ENCODE assay signal across 9 cellular contexts in the genomic region with DNA sequence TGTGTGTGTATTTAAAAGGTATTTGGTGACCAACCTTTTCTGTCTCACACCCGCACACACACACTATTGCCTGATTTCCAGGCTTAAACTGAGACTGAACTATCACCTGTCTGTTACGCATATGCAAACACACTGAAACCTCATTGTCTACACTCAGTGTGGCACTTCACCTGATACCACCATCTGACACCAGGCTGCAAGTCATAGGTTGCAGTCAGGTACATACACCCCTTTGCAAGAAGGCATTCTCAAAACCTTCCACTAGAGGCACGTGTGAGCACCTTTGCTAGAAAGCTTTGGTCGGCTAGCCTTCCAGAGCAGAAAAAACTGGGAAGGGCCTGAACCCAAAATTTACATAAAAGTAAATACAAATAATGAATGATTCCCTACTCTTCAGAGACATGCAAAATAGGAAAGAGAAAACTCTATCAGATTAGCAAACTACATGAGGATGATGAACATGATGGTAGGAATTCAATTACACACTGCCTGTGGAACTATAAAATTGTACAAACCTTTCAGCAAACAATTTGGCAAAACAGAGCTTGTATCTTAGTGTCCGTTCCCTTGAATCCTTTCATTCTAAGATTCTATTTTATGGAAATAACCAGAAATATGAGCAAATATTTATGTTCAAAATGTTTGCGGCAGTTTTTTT. TPM values are rescaled to one million over a fixed set of nuclear protein-coding genes. Genes with fewer than 3 reads are reported as not detected.
DNase-seq lines count a peak whose midpoint lies in the region; ATAC-seq and TF ChIP-seq lines count a peak whose summit lies in the region.
"Had no signal": no experiment of that assay in that cellular context is flagged by ENCODE, and none has a peak within 500 bp of the region (broad histone marks: within the 10 kb centered on the region; RNA-seq: fewer than 3 reads in every experiment).

No MANE protein-coding gene starts in this region.

- dilution Hi-C loops in mammary epithelial cell (cut with HindIII; ENCODE audit: low sequenced_read_pairs): no loop called here

- H3K27ac ChIP-seq in CD8-positive, alpha-beta memory T cell (ENCODE audit: low read depth, low read length): no peak overlapping the region
- H3K27ac ChIP-seq in KMS-11 (no peak overlapping the region), OCI-LY3 (ENCODE audit: low read length) (no peak overlapping the region), mammary epithelial cell (ENCODE audit: insufficient read depth, low read depth, low read length) (no peak overlapping the region), vagina (no peak overlapping the region)

- H2AFZ ChIP-seq in KMS-11 (ENCODE audit: low read depth): no peak overlapping the region
- no peak overlapping the region for H2AFZ ChIP-seq in OCI-LY3 (ENCODE audit: low read depth, low read length)
- no peak overlapping the region for H2AFZ ChIP-seq in mammary epithelial cell (ENCODE audit: low read depth, low read length)

- POLR2A ChIA-PET in CD8-positive, alpha-beta memory T cell (lab: Charles Lee): no interaction called here

- no peaks in the 10 kb centered on the region for H3K36me3 ChIP-seq in CD8-positive, alpha-beta memory T cell (ENCODE audit: insufficient read depth, low read length)
- no peaks in the 10 kb centered on the region for H3K36me3 ChIP-seq in KMS-11 (ENCODE audit: insufficient read depth)
- H3K36me3 ChIP-seq in OCI-LY3 (replicated peaks; ENCODE audit: low read depth, low read length): no peaks in the 10 kb centered on the region
- no peaks in the 10 kb centered on the region for H3K36me3 ChIP-seq in mammary epithelial cell (ENCODE audit: insufficient read depth, low read length)
- H3K36me3 ChIP-seq in vagina: no peaks in the 10 kb centered on the region

- no peak overlapping the region for H3K4me3 ChIP-seq in CD8-positive, alpha-beta memory T cell (ENCODE audit: low read length)
- no peak overlapping the region for H3K4me3 ChIP-seq in KMS-11 (IDR thresholded peaks at IDR 0.05; ENCODE audit: insufficient read depth, low read depth, low read length)
- H3K4me3 ChIP-seq in OCI-LY3 (ENCODE audit: low read length): no peak overlapping the region
- H3K4me3 ChIP-seq in mammary epithelial cell (replicated peaks in 1 of 3; ENCODE audit: insufficient read depth in 1 of 3, low read depth in 2 of 3, low read length in 3 of 3): no peak overlapping the region
- no peak overlapping the region for H3K4me3 ChIP-seq in vagina

- H3K79me2 ChIP-seq in KMS-11 (ENCODE audit: insufficient read depth, low read depth): no peaks in the 10 kb centered on the region
- H3K79me2 ChIP-seq in OCI-LY3 (ENCODE audit: low read length): no peaks in the 10 kb centered on the region
- no peaks in the 10 kb centered on the region for H3K79me2 ChIP-seq in mammary epithelial cell (ENCODE audit: insufficient read depth, low read length)

- H3K27ac Mint-ChIP-seq in CD8-positive, alpha-beta memory T cell: peak overlapping the region in 1 of 8 donors; percentile 28
- H3K27ac Mint-ChIP-seq: T-helper 1 cell treated with Interleukin-12 subunit alpha and Interleukin-12 subunit beta and Interleukin-4 antibody, amounts not matched to agents 30 μg/mL and 1 μg/mL, for 36 hours had no signal

- WGBS in mammary epithelial cell (ENCODE audit: low coverage, missing lambda C conversion rate): 46% methylated on average over 6 of the region's 6 CpGs

- peaks cover 56% of the 10 kb centered on the region for H3K27me3 ChIP-seq in CD8-positive, alpha-beta memory T cell (ENCODE audit: insufficient read depth, low read length, poor library complexity, severe bottlenecking)
- peaks cover 27% of the 10 kb centered on the region for H3K27me3 ChIP-seq in KMS-11 (ENCODE audit: insufficient read depth, low read depth)
- H3K27me3 ChIP-seq in OCI-LY3 (ENCODE audit: low read depth, low read length): 0 out of 2 replicates have a peak, but pooled peaks cover 6% of the 10 kb centered on the region
- H3K27me3 ChIP-seq in mammary epithelial cell (ENCODE audit: insufficient read depth, low read length): peaks cover 3% of the 10 kb centered on the region
- peaks cover 5% of the 10 kb centered on the region for H3K27me3 ChIP-seq in vagina

- intact Hi-C loops in mammary epithelial cell (cut with micrococcal nuclease): loop anchor here (1.0 to 2.0 kb wide), 4 partner anchors 44 to 534 kb away; partner anchors contain the start of gene BTF3
- intact Hi-C loops in left colon (cut with DNase I, micrococcal nuclease): loop anchor here in 1 of 2 donors (5.0 kb wide), 1 partner anchor 157 kb away; no protein-coding TSS in a partner anchor
- intact Hi-C loops in vagina (cut with DNase I): loop anchor here (5.0 kb wide), 1 partner anchor 247 kb away; no protein-coding TSS in a partner anchor

- no peak overlapping the region for H3K4me2 ChIP-seq in KMS-11
- H3K4me2 ChIP-seq in OCI-LY3 (ENCODE audit: low read length): no peak overlapping the region
- no peak overlapping the region for H3K4me2 ChIP-seq in mammary epithelial cell (ENCODE audit: insufficient read depth, low read depth, low read length)

- DNase-seq in CD8-positive, alpha-beta memory T cell: peak in 3 of 5 donors; percentile 30 to 58 (median 36)
- peak; percentile 69 for DNase-seq in mammary epithelial cell
- DNase-seq in left colon: peak; percentile 34 to 46
- DNase-seq in vagina (ENCODE audit: extremely low spot score in 2 of 2): no peak

- ATAC-seq in GM18861 (IDR thresholded peaks at IDR 0.05; ENCODE audit: unreplicated experiment): peak; percentile 71
- peak; percentile 80 for ATAC-seq in left colon
- ATAC-seq in HG02970 (IDR thresholded peaks at IDR 0.05; ENCODE audit: low FRiP score, unreplicated experiment): no peak

- peaks cover 4% of the 10 kb centered on the region for H3K4me1 ChIP-seq in CD8-positive, alpha-beta memory T cell (ENCODE audit: insufficient read depth, low read length)
- peaks cover 21% of the 10 kb centered on the region for H3K4me1 ChIP-seq in KMS-11 (ENCODE audit: low read depth, poor library complexity, severe bottlenecking)
- H3K4me1 ChIP-seq in OCI-LY3 (ENCODE audit: low read length): no peaks in the 10 kb centered on the region
- peaks cover 12% of the 10 kb centered on the region for H3K4me1 ChIP-seq in mammary epithelial cell (ENCODE audit: insufficient read depth, low read length)
- H3K4me1 ChIP-seq in vagina: peaks cover 11% of the 10 kb centered on the region

- in situ Hi-C loops in mammary epithelial cell (cut with MboI; ENCODE audit: low sequenced_read_pairs in 2 of 2): no loop called here

- peaks cover 3% of the 10 kb centered on the region for H3K9me3 ChIP-seq in CD8-positive, alpha-beta memory T cell (ENCODE audit: low read length)
- no peaks in the 10 kb centered on the region for H3K9me3 ChIP-seq in OCI-LY3 (ENCODE audit: insufficient read depth, low read length)
- H3K9me3 ChIP-seq in mammary epithelial cell (replicated peaks; ENCODE audit: insufficient read depth, low read length): no peaks in the 10 kb centered on the region
- no peaks in the 10 kb centered on the region for H3K9me3 ChIP-seq in vagina

- H3K4me1 Mint-ChIP-seq in CD8-positive, alpha-beta memory T cell: peaks cover 5 to 8% (median 7%) of the 10 kb centered on the region in 3 donors

- peaks cover 8 to 13% (median 12%) of the 10 kb centered on the region in 5 donors for H3K9me3 Mint-ChIP-seq in CD8-positive, alpha-beta memory T cell
- H3K9me3 Mint-ChIP-seq: T-helper 1 cell treated with Interleukin-12 subunit alpha and Interleukin-12 subunit beta and Interleukin-4 antibody, amounts not matched to agents 30 μg/mL and 1 μg/mL, for 36 hours had no signal

- no TSS peak for BruUV-seq in mammary epithelial cell (replicated peaks; lab: Mats Ljungman, UMichigan)

- H4K20me1 ChIP-seq in KMS-11 (ENCODE audit: insufficient read depth) (no peaks in the 10 kb centered on the region), OCI-LY3 (ENCODE audit: insufficient read depth, low read length) (no peaks in the 10 kb centered on the region), mammary epithelial cell (ENCODE audit: insufficient read depth, low read length) (no peaks in the 10 kb centered on the region)

- peak overlapping the region in 1 of 7 donors; percentile 22 for H3K4me3 Mint-ChIP-seq in CD8-positive, alpha-beta memory T cell
- H3K4me3 Mint-ChIP-seq: T-helper 1 cell treated with Interleukin-12 subunit alpha and Interleukin-12 subunit beta and Interleukin-4 antibody, amounts not matched to agents 30 μg/mL and 1 μg/mL, for 36 hours had no signal

- TF ChIP-seq CTCF in KMS-11 (conservative IDR thresholded peaks at IDR 0.05; ENCODE audit: low read depth, low read length) (peak; percentile 93), OCI-LY3 (IDR thresholded peaks at IDR 0.05; ENCODE audit: low read depth, low read length) (peak; percentile 57), mammary epithelial cell (conservative IDR thresholded peaks at IDR 0.05 in 1 of 2, IDR thresholded peaks at IDR 0.05 in 1 of 2; ENCODE audit: extremely low read depth in 1 of 2, insufficient read depth in 1 of 2, low read depth in 1 of 2, low read length in 2 of 2) (peak; percentile 92 to 98), vagina (IDR thresholded peaks at IDR 0.05) (peak in 2 of 3 experiments; percentile 18 to 50)

- no peak overlapping the region for H3K9ac ChIP-seq in KMS-11
- H3K9ac ChIP-seq in OCI-LY3 (ENCODE audit: low read length): no peak overlapping the region
- no peak overlapping the region for H3K9ac ChIP-seq in mammary epithelial cell (ENCODE audit: insufficient read depth, low read length)

- peaks cover 64 to 80% of the 10 kb centered on the region in 2 donors for H3K27me3 Mint-ChIP-seq in CD8-positive, alpha-beta memory T cell

- no peaks in the 10 kb centered on the region for H3K36me3 Mint-ChIP-seq in CD8-positive, alpha-beta memory T cell

- CTCF ChIA-PET in CD8-positive, alpha-beta memory T cell (lab: Charles Lee): interaction anchor here (1.4 to 2.0 kb wide), 5 partner anchors 10 to 239 kb away, joined by 3 to 11 read pairs (median 4); no protein-coding TSS in a partner anchor
- CTCF ChIA-PET in mammary epithelial cell (lab: Charles Lee; ENCODE audit: low non-redundant PET): interaction anchor here (0.6 to 0.8 kb wide), 6 partner anchors 32 to 1123 kb away, joined by 3 to 30 read pairs (median 4); no protein-coding TSS in a partner anchor

- TF ChIP-seq POLR2A in vagina (IDR thresholded peaks at IDR 0.05): no peak

RNA-seq across cellular contexts. Expression of gene FOXD1, which starts 5.9 kb away (rescaled TPM):
- total RNA-seq in CD8-positive, alpha-beta memory T cell: under 1 TPM; 0.09 to 0.22 TPM
- not detected for polyA plus RNA-seq in CD8-positive, alpha-beta memory T cell
- total RNA-seq in mammary epithelial cell (10 to 100 TPM in 1 of 2 donors, 1 to 10 TPM in 1; 1.2 to 58.1 TPM), left colon (under 1 TPM in 1 of 2 donors, not detected in 1; 0.20 TPM), vagina (not detected)
- polyA plus RNA-seq in mammary epithelial cell: 4.3 TPM
- 6.3 TPM for polyA minus RNA-seq in mammary epithelial cell

RNA-seq across cellular contexts. Expression of gene BTF3, which starts 43.7 kb away (rescaled TPM):
- 1,000 to 10,000 TPM; 1,052 to 1,053 TPM for total RNA-seq in CD8-positive, alpha-beta memory T cell
- polyA plus RNA-seq in CD8-positive, alpha-beta memory T cell: 675 TPM
- 100 to 1,000 TPM; 365 to 681 TPM for total RNA-seq in mammary epithelial cell
- 522 TPM for polyA plus RNA-seq in mammary epithelial cell
- polyA minus RNA-seq in mammary epithelial cell: 321 TPM
- 100 to 1,000 TPM; 522 to 537 TPM for total RNA-seq in left colon
- total RNA-seq in vagina: 537 TPM

Comparison
In these comparisons a context has a peak if more than half of its experiments do, and no peak if none do; other contexts are left out.
1. DNase-seq: peak in CD8-positive, alpha-beta memory T cell (3 of 5), mammary epithelial cell (single experiment) and left colon (2 of 2); none in vagina (0 of 2).
2. CTCF ChIP-seq: peak in every context shown above with its lines; median percentile 95 in mammary epithelial cell; 93 in KMS-11; 57 in OCI-LY3; 34 in vagina.